11 cellular contexts compared by ENCODE assay signal in genomic region chr6:108876929-108877775, GRCh38. TPM values are rescaled to one million over a fixed set of nuclear protein-coding genes. Genes with fewer than 3 reads are reported as not detected.
DNase-seq lines count a peak whose midpoint lies in the region; ATAC-seq and TF ChIP-seq lines count a peak whose summit lies in the region.
"Had no signal": no experiment of that assay in that cellular context is flagged by ENCODE, and none has a peak within 500 bp of the region (broad histone marks: within the 10 kb centered on the region; RNA-seq: fewer than 3 reads in every experiment).

No MANE protein-coding gene starts in this region.

- peaks cover 11% of the 10 kb centered on the region for H3K9me3 Mint-ChIP-seq in activated CD8-positive, alpha-beta T cell treated with anti-CD3 and anti-CD28 coated beads, Interleukin-2, amount 10 ng/mL, durations not matched to agents 7 days and 5 days (ENCODE audit: insufficient read depth)

- H3K4me2 ChIP-seq in smooth muscle cell = peak overlapping the region; percentile 25

- TF ChIP-seq CTCF in coronary artery (IDR thresholded peaks at IDR 0.05) = no peak
- TF ChIP-seq CTCF in smooth muscle cell (IDR thresholded peaks at IDR 0.05; ENCODE audit: borderline replicate concordance, insufficient read depth, poor library complexity, severe bottlenecking) = no peak

- POLR2A ChIA-PET in activated CD8-positive, alpha-beta T cell treated with anti-CD3 and anti-CD28 coated beads, Interleukin-2, amount 10 ng/mL, durations not matched to agents 7 days and 5 days (lab: Charles Lee) = no interaction called here

- H3K36me3 Mint-ChIP-seq in activated CD8-positive, alpha-beta T cell treated with anti-CD3 and anti-CD28 coated beads, Interleukin-2, amount 10 ng/mL, durations not matched to agents 7 days and 5 days (ENCODE audit: low read depth) = peaks cover 68% of the 10 kb centered on the region

- H3K27me3 ChIP-seq in smooth muscle cell (ENCODE audit: low read depth) = no peaks in the 10 kb centered on the region

- H3K4me3 Mint-ChIP-seq in activated CD8-positive, alpha-beta T cell treated with anti-CD3 and anti-CD28 coated beads, Interleukin-2, amount 10 ng/mL, durations not matched to agents 7 days and 5 days = no peak overlapping the region
- H3K4me3 Mint-ChIP-seq: activated T-cell treated with anti-CD3 and anti-CD28 coated beads, Interleukin-2, amount 50 U/mL, for 4 hours had no signal

- peaks cover 52% of the 10 kb centered on the region for H3K4me1 Mint-ChIP-seq in activated CD8-positive, alpha-beta T cell treated with anti-CD3 and anti-CD28 coated beads, Interleukin-2, amount 10 ng/mL, durations not matched to agents 7 days and 5 days (ENCODE audit: low read depth)

- H3K27ac ChIP-seq in coronary artery = peak overlapping the region; percentile 90 to 91
- H3K27ac ChIP-seq in smooth muscle cell (ENCODE audit: low read depth) = peak overlapping the region; percentile 71

- no peak overlapping the region for H3K27ac Mint-ChIP-seq in activated CD8-positive, alpha-beta T cell treated with anti-CD3 and anti-CD28 coated beads, Interleukin-2, amount 10 ng/mL, durations not matched to agents 7 days and 5 days

- peak; percentile 64 for DNase-seq in GM04504 (ENCODE audit: low read depth)
- DNase-seq in coronary artery (ENCODE audit: low spot score) = peak; percentile 96
- peak; percentile 8 for DNase-seq in left kidney (ENCODE audit: low read depth, low spot score)
- DNase-seq in smooth muscle cell (lab: John Stamatoyannopoulos, UW; ENCODE audit: unreplicated experiment) = no peak
- DNase-seq in activated CD8-positive, alpha-beta T cell treated with anti-CD3 and anti-CD28 coated beads, Interleukin-2, amount 10 ng/mL, durations not matched to agents 7 days and 5 days = no peak
- DNase-seq: activated T-cell treated with anti-CD3 and anti-CD28 coated beads, Interleukin-2, amount 50 U/mL, for 4 hours; Caco-2; NCI-H1930 had no signal

- H3F3A ChIP-seq in smooth muscle cell (ENCODE audit: low read depth) = no peaks in the 10 kb centered on the region

- no peaks in the 10 kb centered on the region for H3K9me3 ChIP-seq in smooth muscle cell (replicated peaks; ENCODE audit: low read depth)
- H3K9me3 ChIP-seq: Caco-2 had no signal

- H3K4me3 ChIP-seq in coronary artery = peak overlapping the region; percentile 42
- no peak overlapping the region for H3K4me3 ChIP-seq in smooth muscle cell

- no peaks in the 10 kb centered on the region for H3K79me2 ChIP-seq in smooth muscle cell (ENCODE audit: low read depth)

- WGBS in smooth muscle cell (ENCODE audit: low lambda C conversion rate) = 50% methylated on average over 7 of the region's 7 CpGs

- ATAC-seq in GM21515 (IDR thresholded peaks at IDR 0.05; ENCODE audit: unreplicated experiment) = no peak
- ATAC-seq in activated CD8-positive, alpha-beta T cell treated with anti-CD3 and anti-CD28 coated beads, Interleukin-2, amount 10 ng/mL, durations not matched to agents 7 days and 5 days = no peak
- ATAC-seq in GM18868 (IDR thresholded peaks at IDR 0.05; ENCODE audit: unreplicated experiment) = no peak
- ATAC-seq in HG02938 (IDR thresholded peaks at IDR 0.05; ENCODE audit: unreplicated experiment) = no peak
- ATAC-seq: activated T-cell treated with anti-CD3 and anti-CD28 coated beads, Interleukin-2, amount 50 U/mL, for 4 hours had no signal

- no peaks in the 10 kb centered on the region for H3K27me3 Mint-ChIP-seq in activated CD8-positive, alpha-beta T cell treated with anti-CD3 and anti-CD28 coated beads, Interleukin-2, amount 10 ng/mL, durations not matched to agents 7 days and 5 days (ENCODE audit: low read depth)

- CTCF ChIA-PET in activated CD8-positive, alpha-beta T cell treated with anti-CD3 and anti-CD28 coated beads, Interleukin-2, amount 10 ng/mL, durations not matched to agents 7 days and 5 days (lab: Charles Lee) = interaction anchor here (0.9 kb wide), 1 partner anchor 16 kb away, joined by 5 read pairs; no protein-coding TSS in a partner anchor

- peaks cover 16% of the 10 kb centered on the region for H3K4me1 ChIP-seq in smooth muscle cell (ENCODE audit: low read depth)
- H3K4me1 ChIP-seq: Caco-2 had no signal

- no peaks in the 10 kb centered on the region for H3K36me3 ChIP-seq in smooth muscle cell (ENCODE audit: low read depth)

- no peak overlapping the region for H2AFZ ChIP-seq in smooth muscle cell (ENCODE audit: low read depth)

- H4K20me1 ChIP-seq in smooth muscle cell (ENCODE audit: low read depth) = no peaks in the 10 kb centered on the region

- no peak overlapping the region for H3K9ac ChIP-seq in smooth muscle cell (ENCODE audit: low read depth)

RNA-seq across cellular contexts. Expression of gene ARMC2, which starts 28.9 kb away (rescaled TPM):
- total RNA-seq in smooth muscle cell = 2.0 and 4.6 TPM in 2 replicates
- polyA plus RNA-seq in smooth muscle cell = 2.5 and 2.6 TPM in 2 replicates
- 10 to 100 TPM; 10.3 to 10.9 TPM for total RNA-seq in activated CD8-positive, alpha-beta T cell treated with anti-CD3 and anti-CD28 coated beads, Interleukin-2, amount 10 ng/mL, durations not matched to agents 7 days and 5 days

Comparison
In these comparisons a context has a peak if more than half of its experiments do, and no peak if none do; other contexts are left out.
1. DNase-seq: peak in GM04504 (single experiment), coronary artery (single experiment) and left kidney (single experiment); none in smooth muscle cell (single experiment) and activated CD8-positive, alpha-beta T cell treated with anti-CD3 and anti-CD28 coated beads, Interleukin-2, amount 10 ng/mL, durations not matched to agents 7 days and 5 days (single experiment).